8 cellular contexts compared by ENCODE assay signal in genomic region chr12:92363295-92364146, GRCh38.
DNase-seq lines count a peak whose midpoint lies in the region; ATAC-seq and TF ChIP-seq lines count a peak whose summit lies in the region.

No MANE protein-coding gene starts in this region.

- DNase-seq in GM23248 (peak; percentile 54), NCI-H146 (lab: John Stamatoyannopoulos, UW) (peak; percentile 72), cardiac muscle cell (ENCODE audit: low read depth in 1 of 2, low spot score in 1 of 2) (peak; percentile 13 to 48), NCI-H1694 treated with DMSO at 0.1 percent for 48 hours (lab: John Stamatoyannopoulos, UW) (no peak), DMS79 (lab: John Stamatoyannopoulos, UW) (no peak)
- DNase-seq in activated T-cell treated with anti-CD3 and anti-CD28 coated beads, Interleukin-2, amount 50 U/mL, for 4 hours = peak; percentile 46

- no peaks in the 10 kb centered on the region for H3F3A ChIP-seq in GM23248 (ENCODE audit: insufficient read depth)

- H3K27ac ChIP-seq in GM23248 (no peak overlapping the region), cardiac muscle cell (peak overlapping the region; percentile 60), skin epidermis (peak overlapping the region in 20 of 21 experiments; percentile 14 to 89 (median 72))

- no peaks in the 10 kb centered on the region for H3K9me2 ChIP-seq in GM23248 (ENCODE audit: insufficient read depth)

- ATAC-seq in activated T-cell treated with anti-CD3 and anti-CD28 coated beads, Interleukin-2, amount 50 U/mL, for 4 hours = peak; percentile 57 to 71

- H3K79me2 ChIP-seq in GM23248 (ENCODE audit: insufficient read depth) = no peaks in the 10 kb centered on the region

- H3K4me1 Mint-ChIP-seq in activated T-cell treated with anti-CD3 and anti-CD28 coated beads, Interleukin-2, amount 50 U/mL, for 4 hours (ENCODE audit: low read depth) = peaks cover 67% of the 10 kb centered on the region

- peak overlapping the region; percentile 95 for H2AFZ ChIP-seq in GM23248

- peak; percentile 79 for TF ChIP-seq POLR2A in GM15510 (IDR thresholded peaks at IDR 0.05; ENCODE audit: borderline replicate concordance, extremely low read depth, insufficient read length)

- H3K27me3 ChIP-seq in GM23248 (replicated peaks; ENCODE audit: insufficient read depth) (no peaks in the 10 kb centered on the region), cardiac muscle cell (no peaks in the 10 kb centered on the region)

- in situ Hi-C loops in GM23248 (cut with MboI) = no loop called here

- H3K4me1 ChIP-seq in GM23248 (ENCODE audit: insufficient read depth) = peaks cover 7% of the 10 kb centered on the region
- H3K4me1 ChIP-seq in cardiac muscle cell (ENCODE audit: low read depth) = peaks cover 13% of the 10 kb centered on the region

- peak overlapping the region; percentile 59 for H3K4me3 Mint-ChIP-seq in activated T-cell treated with anti-CD3 and anti-CD28 coated beads, Interleukin-2, amount 50 U/mL, for 4 hours

- no peaks in the 10 kb centered on the region for H3K27me3 Mint-ChIP-seq in activated T-cell treated with anti-CD3 and anti-CD28 coated beads, Interleukin-2, amount 50 U/mL, for 4 hours (ENCODE audit: low read depth)

- peaks cover 5% of the 10 kb centered on the region for H3K36me3 Mint-ChIP-seq in activated T-cell treated with anti-CD3 and anti-CD28 coated beads, Interleukin-2, amount 50 U/mL, for 4 hours (ENCODE audit: insufficient read depth)

- no peak for TF ChIP-seq CTCF in cardiac muscle cell (IDR thresholded peaks at IDR 0.05; ENCODE audit: low read depth, low read length)

- WGBS in GM23248 (ENCODE audit: low coverage in 1 of 2, low lambda C conversion rate in 2 of 2, missing lambda C conversion rate in 2 of 2), 2 experiments = 36 to 39% methylated on average over 11 of the region's 11 CpGs

- H3K9ac ChIP-seq in GM23248 = peak overlapping the region; percentile 24; the same call in 1 of the 2 replicates

- H3K36me3 ChIP-seq in GM23248 (ENCODE audit: low read depth) (no peaks in the 10 kb centered on the region), cardiac muscle cell (no peaks in the 10 kb centered on the region)

- H3K9me3 ChIP-seq in GM23248 (ENCODE audit: low read depth) = no peaks in the 10 kb centered on the region
- no peaks in the 10 kb centered on the region for H3K9me3 ChIP-seq in cardiac muscle cell (ENCODE audit: low read depth)

- no peaks in the 10 kb centered on the region for H4K20me1 ChIP-seq in GM23248 (ENCODE audit: insufficient read depth)

- H3K4me3 ChIP-seq in GM23248 (peak overlapping the region; percentile 45), cardiac muscle cell (no peak overlapping the region), skin epidermis (peak overlapping the region in 5 of 7 experiments; percentile 2 to 27 (median 7))

- peak overlapping the region; percentile 67 for H3K4me2 ChIP-seq in GM23248 (ENCODE audit: unreplicated experiment)

- H3K9me3 Mint-ChIP-seq in activated T-cell treated with anti-CD3 and anti-CD28 coated beads, Interleukin-2, amount 50 U/mL, for 4 hours = peaks cover 42% of the 10 kb centered on the region

Comparison
In these comparisons a context has a peak if more than half of its experiments do, and no peak if none do; other contexts are left out.
1. DNase-seq: peak in GM23248 (single experiment), NCI-H146 (single experiment), activated T-cell treated with anti-CD3 and anti-CD28 coated beads, Interleukin-2, amount 50 U/mL, for 4 hours (single experiment) and cardiac muscle cell (2 of 2); none in NCI-H1694 treated with DMSO at 0.1 percent for 48 hours (single experiment) and DMS79 (single experiment).